Comparison of ENCODE assay signal across 8 cellular contexts in genomic region chr6:35368038-35368887, GRCh38. TPM values are rescaled to one million over a fixed set of nuclear protein-coding genes. Genes with fewer than 3 reads are reported as not detected.
DNase-seq lines count a peak whose midpoint lies in the region; ATAC-seq, FAIRE-seq and TF ChIP-seq lines count a peak whose summit lies in the region.

No MANE protein-coding gene starts in this region.

- TF ChIP-seq CTCF in MCF 10A (IDR thresholded peaks at IDR 0.05; ENCODE audit: unreplicated experiment): no peak
- no peak for TF ChIP-seq CTCF in breast epithelium (IDR thresholded peaks at IDR 0.05)
- no peak for TF ChIP-seq CTCF in sigmoid colon (IDR thresholded peaks at IDR 0.05)

- TF ChIP-seq EP300 in sigmoid colon (IDR thresholded peaks at IDR 0.05): no peak

- no peak overlapping the region for H3K27ac Mint-ChIP-seq in MCF 10A (ENCODE audit: low read depth, unreplicated experiment)
- peak overlapping the region in 1 of 2 donors; percentile 17 for H3K27ac Mint-ChIP-seq in stimulated activated naive CD8-positive, alpha-beta T cell treated with anti-CD3 and anti-CD28 coated beads, Interleukin-15, amount 100 ng/mL, for 72 hours

- CTCF ChIA-PET in MCF 10A (lab: Yijun Ruan, JAX): interaction anchor here (0.6 to 0.7 kb wide), 2 partner anchors 81 to 409 kb away, joined by 3 read pairs; no protein-coding TSS in a partner anchor

- BruUV-seq in MCF 10A (replicated peaks; lab: Mats Ljungman, UMichigan): no TSS peak

- no peaks in the 10 kb centered on the region for H3K27me3 Mint-ChIP-seq in MCF 10A (ENCODE audit: insufficient read depth, unreplicated experiment)
- no peaks in the 10 kb centered on the region for H3K27me3 Mint-ChIP-seq in stimulated activated naive CD8-positive, alpha-beta T cell treated with anti-CD3 and anti-CD28 coated beads, Interleukin-15, amount 100 ng/mL, for 72 hours

- no peak for FAIRE-seq in RCC 7860 (lab: Jason Lieb, UNC)

- H3K4me3 Mint-ChIP-seq in MCF 10A (ENCODE audit: unreplicated experiment): no peak overlapping the region
- peak overlapping the region; percentile 42 to 48 for H3K4me3 Mint-ChIP-seq in stimulated activated naive CD8-positive, alpha-beta T cell treated with anti-CD3 and anti-CD28 coated beads, Interleukin-15, amount 100 ng/mL, for 72 hours

- no peaks in the 10 kb centered on the region for H3K27me3 ChIP-seq in breast epithelium
- no peaks in the 10 kb centered on the region for H3K27me3 ChIP-seq in sigmoid colon

- peaks cover 4% of the 10 kb centered on the region for H3K36me3 Mint-ChIP-seq in MCF 10A (ENCODE audit: insufficient read depth, unreplicated experiment)

- 91 to 97% methylated on average over 2 of the region's 2 CpGs for WGBS in sigmoid colon, 2 donors

- no peaks in the 10 kb centered on the region for H3K9me3 Mint-ChIP-seq in MCF 10A (ENCODE audit: unreplicated experiment)
- no peaks in the 10 kb centered on the region for H3K9me3 Mint-ChIP-seq in stimulated activated naive CD8-positive, alpha-beta T cell treated with anti-CD3 and anti-CD28 coated beads, Interleukin-15, amount 100 ng/mL, for 72 hours

- H3K36me3 ChIP-seq in breast epithelium: no peaks in the 10 kb centered on the region
- H3K36me3 ChIP-seq in sigmoid colon: no peaks in the 10 kb centered on the region

- H3K4me3 ChIP-seq in breast epithelium: no peak overlapping the region
- H3K4me3 ChIP-seq in sigmoid colon: no peak overlapping the region

- H3K9me3 ChIP-seq in breast epithelium: no peaks in the 10 kb centered on the region
- H3K9me3 ChIP-seq in sigmoid colon: no peaks in the 10 kb centered on the region

- POLR2A ChIA-PET in MCF 10A (lab: Yijun Ruan, JAX): no interaction called here

- intact Hi-C loops in MCF 10A (cut with micrococcal nuclease): no loop called here
- intact Hi-C loops in breast epithelium (cut with DNase I; ENCODE audit: low total_unique reads): no loop called here
- intact Hi-C loops in sigmoid colon (cut with DNase I): no loop called here

- H3K4me1 Mint-ChIP-seq in MCF 10A (ENCODE audit: insufficient read depth, unreplicated experiment): peaks cover 26% of the 10 kb centered on the region
- peaks cover 65% of the 10 kb centered on the region for H3K4me1 Mint-ChIP-seq in stimulated activated naive CD8-positive, alpha-beta T cell treated with anti-CD3 and anti-CD28 coated beads, Interleukin-15, amount 100 ng/mL, for 72 hours

- no peak for TF ChIP-seq POLR2A in breast epithelium (IDR thresholded peaks at IDR 0.05)
- TF ChIP-seq POLR2A in sigmoid colon (IDR thresholded peaks at IDR 0.05): no peak

- no peak overlapping the region for H3K27ac ChIP-seq in breast epithelium
- peak overlapping the region in 1 of 4 donors; percentile 17 for H3K27ac ChIP-seq in sigmoid colon

- peak; percentile 37 for ATAC-seq in esophagus mucosa
- peak; percentile 73 for ATAC-seq in stimulated activated naive CD8-positive, alpha-beta T cell treated with anti-CD3 and anti-CD28 coated beads, Interleukin-15, amount 100 ng/mL, for 72 hours
- no peak for ATAC-seq in HG03442 (IDR thresholded peaks at IDR 0.05; ENCODE audit: unreplicated experiment)

- H3K4me1 ChIP-seq in breast epithelium (peaks cover 0 to 7% of the 10 kb centered on the region in 2 donors), sigmoid colon (peaks cover 0 to 34% (median 30%) of the 10 kb centered on the region in 4 donors)

- peak; percentile 12 for DNase-seq in MCF 10A (ENCODE audit: unreplicated experiment)
- DNase-seq in breast epithelium (ENCODE audit: low spot score in 2 of 2): no peak
- DNase-seq in RCC 7860 (ENCODE audit: low spot score): peak; percentile 65
- peak; percentile 20 to 44 for DNase-seq in stimulated activated naive CD8-positive, alpha-beta T cell treated with anti-CD3 and anti-CD28 coated beads, Interleukin-15, amount 100 ng/mL, for 72 hours
- no peak for DNase-seq in NCI-H1105 (lab: John Stamatoyannopoulos, UW)
- no peak for DNase-seq in sigmoid colon

RNA-seq across cellular contexts. Expression of gene PPARD, which starts 25.9 kb away (rescaled TPM):
- 13.8 and 16.8 TPM in 2 replicates for total RNA-seq in MCF 10A (2022)
- 10 to 100 TPM in 2 of 3 donors, 1 to 10 TPM in 1; 7.2 to 11.1 (median 10.7) TPM for total RNA-seq in breast epithelium
- total RNA-seq in esophagus mucosa: 38.5 TPM
- total RNA-seq in sigmoid colon: 10 to 100 TPM in 1 of 4 donors, 1 to 10 TPM in 3; 5.8 to 16.8 (median 8.5) TPM
- polyA plus RNA-seq in sigmoid colon: 10 to 100 TPM; 22.8 to 75.4 (median 31.5) TPM

Comparison
In these comparisons a context has a peak if more than half of its experiments do, and no peak if none do; other contexts are left out.
1. DNase-seq: peak in MCF 10A (single experiment), RCC 7860 (single experiment) and stimulated activated naive CD8-positive, alpha-beta T cell treated with anti-CD3 and anti-CD28 coated beads, Interleukin-15, amount 100 ng/mL, for 72 hours (2 of 2); none in breast epithelium (0 of 2), NCI-H1105 (single experiment) and sigmoid colon (single experiment).